In genomic region chr5:36152324-36153298, GRCh38 we compare ENCODE assay signal across 8 cellular contexts. TPM values are rescaled to one million over a fixed set of nuclear protein-coding genes. Genes with fewer than 3 reads are reported as not detected.
DNase-seq lines count a peak whose midpoint lies in the region; ATAC-seq and TF ChIP-seq lines count a peak whose summit lies in the region.

No MANE protein-coding gene starts in this region.

- H3K36me3 ChIP-seq in SJCRH30: peaks cover 46% of the 10 kb centered on the region

- no peaks in the 10 kb centered on the region for H3K9me3 ChIP-seq in SJCRH30 (replicated peaks)

- H3K4me3 Mint-ChIP-seq in HFFc6: peak overlapping the region; percentile 95
- H3K4me3 Mint-ChIP-seq in naive thymus-derived CD8-positive, alpha-beta T cell: peak overlapping the region; percentile 92 to 98 (median 96)

- peaks cover 27% of the 10 kb centered on the region for H3K4me1 ChIP-seq in SJCRH30

- H3K27ac ChIP-seq in SJCRH30: peak overlapping the region; percentile 96

- DNase-seq in NCI-H2029 treated with DMSO at 0.1 percent for 48 hours (lab: John Stamatoyannopoulos, UW) (peak; percentile 40), NCI-H2029 (lab: John Stamatoyannopoulos, UW) (no peak), HFFc6 (no peak), SJCRH30 (peak in 1 of 2 experiments; percentile 46), epithelial cell of esophagus (ENCODE audit: low read depth) (peak; percentile 26), OCI-M2 (lab: John Stamatoyannopoulos, UW; ENCODE audit: unreplicated experiment) (no peak)
- peak in 1 of 10 donors; percentile 4 for DNase-seq in naive thymus-derived CD8-positive, alpha-beta T cell

- peak overlapping the region; percentile 75 for H3K27ac Mint-ChIP-seq in HFFc6
- peak overlapping the region; percentile 85 to 98 (median 94) for H3K27ac Mint-ChIP-seq in naive thymus-derived CD8-positive, alpha-beta T cell

- TF ChIP-seq CTCF in HFFc6 (IDR thresholded peaks at IDR 0.05) (no peak), epithelial cell of esophagus (IDR thresholded peaks at IDR 0.05; ENCODE audit: insufficient read depth, low read depth, low read length, missing control alignments) (no peak)

- peaks cover 74% of the 10 kb centered on the region for H3K4me1 Mint-ChIP-seq in HFFc6 (ENCODE audit: low read depth)
- H3K4me1 Mint-ChIP-seq in naive thymus-derived CD8-positive, alpha-beta T cell: peaks cover 22 to 76% (median 71%) of the 10 kb centered on the region in 4 donors

- no peaks in the 10 kb centered on the region for H3K9me3 Mint-ChIP-seq in HFFc6
- H3K9me3 Mint-ChIP-seq in naive thymus-derived CD8-positive, alpha-beta T cell: no peaks in the 10 kb centered on the region

- H3K36me3 Mint-ChIP-seq in HFFc6 (ENCODE audit: low read depth): peaks cover 38% of the 10 kb centered on the region
- peaks cover 9 to 38% (median 15%) of the 10 kb centered on the region in 3 donors for H3K36me3 Mint-ChIP-seq in naive thymus-derived CD8-positive, alpha-beta T cell

- H3K27me3 Mint-ChIP-seq in HFFc6 (ENCODE audit: insufficient read depth): peaks cover 6% of the 10 kb centered on the region
- no peaks in the 10 kb centered on the region for H3K27me3 Mint-ChIP-seq in naive thymus-derived CD8-positive, alpha-beta T cell

- H3K27me3 ChIP-seq in SJCRH30: no peaks in the 10 kb centered on the region

- H3K4me3 ChIP-seq in SJCRH30 (peak overlapping the region; percentile 87), epithelial cell of esophagus (ENCODE audit: low read length) (peak overlapping the region; percentile 93)

- ATAC-seq in naive thymus-derived CD8-positive, alpha-beta T cell: no peak
- no peak for ATAC-seq in GM21360 (IDR thresholded peaks at IDR 0.05; ENCODE audit: unreplicated experiment)

- POLR2A ChIA-PET in naive thymus-derived CD8-positive, alpha-beta T cell (lab: Charles Lee): interaction anchor here (1.2 to 3.5 kb wide), 5 partner anchors 27 to 1237 kb away, joined by 3 to 41 read pairs (median 5); partner anchors contain the start of genes BRIX1, DNAJC21, NADK2 and NIPBL

RNA-seq across cellular contexts. Expression of gene SKP2, which starts 0.7 kb away (rescaled TPM):
- 10 to 100 TPM; 58.4 to 71.6 (median 67.9) TPM for total RNA-seq in HFFc6 (2021; fragmentation: NEBNext Ultra II Directional; extraction: Animal tissue kit (Norgen Biotek cat#: 25700))
- 561 and 589 TPM in 2 replicates for total RNA-seq in SJCRH30 (2014; rRNA removed; shearing (Covaris generic))
- total RNA-seq in naive thymus-derived CD8-positive, alpha-beta T cell: 10 to 100 TPM; 18.5 to 21.5 TPM
- 10 to 100 TPM; 15.3 to 21.2 (median 15.4) TPM for polyA plus RNA-seq in naive thymus-derived CD8-positive, alpha-beta T cell

RNA-seq across cellular contexts. Expression of gene LMBRD2, which starts 0.9 kb away (rescaled TPM):
- 10 to 100 TPM in 5 of 6 experiments, 1 to 10 TPM in 1; 9.7 to 15.7 (median 12.7) TPM for total RNA-seq in HFFc6 (2021; fragmentation: NEBNext Ultra II Directional; extraction: Animal tissue kit (Norgen Biotek cat#: 25700))
- total RNA-seq in SJCRH30 (2014; rRNA removed; shearing (Covaris generic)): 14.9 and 16.4 TPM in 2 replicates
- total RNA-seq in naive thymus-derived CD8-positive, alpha-beta T cell: 10 to 100 TPM; 15.6 to 16.5 TPM
- polyA plus RNA-seq in naive thymus-derived CD8-positive, alpha-beta T cell: 1 to 10 TPM; 1.4 to 4.5 (median 2.6) TPM

Comparison
In these comparisons a context has a peak if more than half of its experiments do, and no peak if none do; other contexts are left out.
1. DNase-seq: peak in NCI-H2029 treated with DMSO at 0.1 percent for 48 hours (single experiment) and epithelial cell of esophagus (single experiment); none in NCI-H2029 (single experiment), HFFc6 (single experiment) and OCI-M2 (single experiment).